In the genomic region with DNA sequence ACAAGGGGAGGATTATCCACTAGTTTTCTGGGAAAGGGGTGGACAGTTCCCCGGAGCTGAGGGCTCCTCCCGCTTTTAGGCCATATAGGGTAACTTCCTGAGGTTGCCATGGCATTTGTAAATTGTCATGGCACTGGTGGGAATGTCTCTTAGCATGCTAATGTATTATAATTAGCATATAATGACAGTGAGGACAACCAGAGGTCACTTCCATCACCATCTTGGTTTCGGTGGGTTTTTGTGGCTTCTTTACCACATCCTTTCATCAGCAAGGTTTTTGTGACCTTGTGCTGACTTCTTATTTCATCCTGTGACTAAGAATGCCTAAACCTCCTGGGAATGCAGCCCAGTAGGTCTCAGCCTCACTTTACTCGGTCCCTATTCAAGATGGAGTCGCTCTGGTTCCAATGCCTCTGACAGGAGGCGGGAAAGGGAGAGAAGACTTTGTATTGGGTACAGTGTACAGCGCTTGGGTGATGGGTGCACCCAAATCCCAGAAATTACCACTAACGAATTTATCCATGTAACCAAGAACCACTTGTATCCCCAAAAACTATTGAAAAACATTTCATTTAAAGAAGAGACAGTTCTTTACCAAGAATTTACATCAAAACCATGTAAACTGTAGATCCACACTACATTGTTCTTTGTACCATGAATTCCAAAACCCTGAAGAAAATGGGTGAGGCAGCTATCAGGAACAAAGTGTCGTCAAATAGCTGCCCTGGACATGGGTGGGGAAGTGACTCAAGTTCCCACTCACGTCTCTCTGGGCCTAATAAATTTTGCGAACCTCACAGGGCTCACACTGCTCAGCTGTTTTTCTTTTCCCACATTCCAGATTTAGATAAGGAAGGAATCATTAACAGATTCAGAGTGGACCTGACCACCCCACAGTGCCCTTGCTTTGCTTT, we compare ENCODE assay signal across 8 cellular contexts. TPM values are rescaled to one million over a fixed set of nuclear protein-coding genes. Genes with fewer than 3 reads are reported as not detected.
A peak's percentile ranks its signal among the peaks of the same experiment; 100 is the strongest.
DNase-seq lines count a peak whose midpoint lies in the region; TF ChIP-seq lines count a peak whose summit lies in the region.

No MANE protein-coding gene starts in this region.

- TF ChIP-seq CTCF in H9 (conservative IDR thresholded peaks at IDR 0.05) (no peak), hepatocyte (IDR thresholded peaks at IDR 0.05; ENCODE audit: poor library complexity) (no peak)

- no peaks in the 10 kb centered on the region for H3K36me3 ChIP-seq in hepatocyte (replicated peaks; ENCODE audit: insufficient read depth, low read depth)

- peaks cover 6 to 11% of the 10 kb centered on the region in 2 experiments; a peak in 3 of 4 replicates for H3K4me1 Mint-ChIP-seq in H9

- H3T11ph ChIP-seq in H9 (ENCODE audit: low read length) = no peak overlapping the region

- no CpG with 5 or more reads among the region's 11 CpGs for WGBS in H9 (ENCODE audit: extremely low coverage, insufficient read length, low lambda C conversion rate)
- 72% methylated on average over 10 of the region's 11 CpGs for WGBS in hepatocyte (ENCODE audit: low lambda C conversion rate, missing lambda C conversion rate)

- H3K27me3 ChIP-seq in H9 (ENCODE audit: insufficient read depth, low read length) (no peaks in the 10 kb centered on the region), hepatocyte (no peaks in the 10 kb centered on the region)

- no peak overlapping the region for H2BK120ac ChIP-seq in H9 (ENCODE audit: low read depth, low read length, poor library complexity, severe bottlenecking)

- no peak overlapping the region for H2AFZ ChIP-seq in H9 (ENCODE audit: low read length)
- no peak overlapping the region for H2AFZ ChIP-seq in hepatocyte

- no peak overlapping the region for H2BK5ac ChIP-seq in H9 (ENCODE audit: insufficient read length, low read length)

- H3K4me3 Mint-ChIP-seq in H9 = no peak overlapping the region

- no peak overlapping the region for H2BK20ac ChIP-seq in H9 (ENCODE audit: low read depth, low read length, poor library complexity, severe bottlenecking)

- H3K27ac ChIP-seq in H9 (ENCODE audit: insufficient read length, low read depth, low read length) (no peak overlapping the region), hepatocyte (peak overlapping the region; percentile 77)

- H3K18ac ChIP-seq in H9 (ENCODE audit: insufficient read length, low read depth, low read length) = no peak overlapping the region

- H3K79me1 ChIP-seq in H9 (ENCODE audit: insufficient read depth, low read depth, low read length, poor library complexity, severe bottlenecking) = no peaks in the 10 kb centered on the region

- no peaks in the 10 kb centered on the region for H3K9me3 Mint-ChIP-seq in H9

- H2AK5ac ChIP-seq in H9 (ENCODE audit: insufficient read length, low read length) = no peak overlapping the region

- H3K27me3 Mint-ChIP-seq in H9 (ENCODE audit: low read depth) = peaks cover 1% of the 10 kb centered on the region

- H2BK15ac ChIP-seq in H9 (ENCODE audit: low read depth, low read length) = no peak overlapping the region

- no peaks in the 10 kb centered on the region for H3K9me2 ChIP-seq in hepatocyte (replicated peaks; ENCODE audit: insufficient read depth)

- H3K27ac Mint-ChIP-seq in H9 = no peak overlapping the region

- H3K9me3 ChIP-seq in H9 (ENCODE audit: control insufficient read depth, low read depth, low read length) (no peaks in the 10 kb centered on the region), hepatocyte (ENCODE audit: low read depth) (no peaks in the 10 kb centered on the region)

- no peak overlapping the region for H4K5ac ChIP-seq in H9 (ENCODE audit: insufficient read length, low read depth, low read length)

- H4K91ac ChIP-seq in H9 (ENCODE audit: insufficient read length, low read depth, low read length) = peak overlapping the region; percentile 72

- no peak overlapping the region for H2BK12ac ChIP-seq in H9 (ENCODE audit: insufficient read length, low read depth, low read length)

- DNase-seq in Daoy (ENCODE audit: low read depth) (peak; percentile 85), H9 (no peak), RPMI8226 (peak; percentile 86), hepatocyte (ENCODE audit: low spot score) (no peak), Ammon's horn (ENCODE audit: low spot score) (no peak), mesenteric fat pad (ENCODE audit: low spot score) (no peak), HuH-7.5 (ENCODE audit: low spot score) (no peak), DMS 273 treated with DMSO at 0.1 percent for 48 hours (lab: John Stamatoyannopoulos, UW) (no peak)

- no peaks in the 10 kb centered on the region for H3K36me3 Mint-ChIP-seq in H9 (ENCODE audit: insufficient read depth in 1 of 3, low read depth in 3 of 3)

- H3K4me1 ChIP-seq in H9 (ENCODE audit: insufficient read depth, low read length) (peaks cover 3% of the 10 kb centered on the region; the same call in 1 of the 2 replicates), hepatocyte (ENCODE audit: insufficient read depth) (peaks cover 7% of the 10 kb centered on the region)

- no peak overlapping the region for H3K4me2 ChIP-seq in H9 (ENCODE audit: insufficient read depth, insufficient read length, low read length)
- no peak overlapping the region for H3K4me2 ChIP-seq in hepatocyte

- H3K23ac ChIP-seq in H9 (ENCODE audit: insufficient read length, low read depth, low read length) = no peak overlapping the region

- H3K79me2 ChIP-seq in H9 (ENCODE audit: insufficient read depth, low read length) (no peaks in the 10 kb centered on the region), hepatocyte (no peaks in the 10 kb centered on the region)

- no peak overlapping the region for H4K8ac ChIP-seq in H9 (replicated peaks; ENCODE audit: insufficient read length, low read depth, low read length)

- H3K14ac ChIP-seq in H9 (ENCODE audit: insufficient read depth, low read length) = no peak overlapping the region

- H3K56ac ChIP-seq in H9 (ENCODE audit: insufficient read length, low read depth, low read length) = no peak overlapping the region

- H3K4me3 ChIP-seq in hepatocyte = no peak overlapping the region

- H3K23me2 ChIP-seq in H9 (ENCODE audit: insufficient read length, low read depth, low read length, poor library complexity, severe bottlenecking) = no peaks in the 10 kb centered on the region

- H4K20me1 ChIP-seq in H9 (ENCODE audit: control insufficient read depth, insufficient read depth, insufficient read length) = no peaks in the 10 kb centered on the region
- H4K20me1 ChIP-seq in hepatocyte (ENCODE audit: insufficient read depth, poor library complexity, severe bottlenecking) = no peaks in the 10 kb centered on the region

- H3K9ac ChIP-seq in H9 (ENCODE audit: extremely low read depth, insufficient read length, low read length) = no peak overlapping the region

- no peak overlapping the region for H3K4ac ChIP-seq in H9 (ENCODE audit: low read depth, low read length)

RNA-seq across cellular contexts. Expression of a gene that starts 8.9 kb away (rescaled TPM):
- total RNA-seq in Daoy (2014; rRNA removed; shearing (Covaris generic)) = not detected in 2 replicates
- total RNA-seq in H9 (2021) (not detected in 2 replicates), hepatocyte (7.2 TPM in 2 replicates), mesenteric fat pad (12.9 TPM)
- 7.1 and 8.2 TPM in 2 replicates for polyA plus RNA-seq in hepatocyte

RNA-seq across cellular contexts. Expression of a gene that starts 50.6 kb away (rescaled TPM):
- total RNA-seq in Daoy (2014; rRNA removed; shearing (Covaris generic)) = 2.0 and 3.2 TPM in 2 replicates
- total RNA-seq in H9 (2021) (3.8 and 4.1 TPM in 2 replicates), hepatocyte (15.3 and 18.6 TPM in 2 replicates), mesenteric fat pad (15.5 TPM)
- polyA plus RNA-seq in hepatocyte = 6.9 and 14.4 TPM in 2 replicates

RNA-seq across cellular contexts. Expression of a gene that starts 52.1 kb away (rescaled TPM):
- not detected in 2 replicates for total RNA-seq in Daoy (2014; rRNA removed; shearing (Covaris generic))
- total RNA-seq in H9 (2021) (not detected in 2 replicates), hepatocyte (0.16 and 0.27 TPM in 2 replicates), mesenteric fat pad (not detected)
- 0.13 and 0.40 TPM in 2 replicates for polyA plus RNA-seq in hepatocyte

Comparison
In these comparisons a context has a peak if more than half of its experiments do, and no peak if none do; other contexts are left out.
1. DNase-seq: peak in Daoy (single experiment) and RPMI8226 (single experiment); none in H9 (single experiment), hepatocyte (single experiment), Ammon's horn (single experiment), mesenteric fat pad (single experiment), HuH-7.5 (single experiment) and DMS 273 treated with DMSO at 0.1 percent for 48 hours (single experiment).